15 cellular contexts compared by ENCODE assay signal in the genomic region with DNA sequence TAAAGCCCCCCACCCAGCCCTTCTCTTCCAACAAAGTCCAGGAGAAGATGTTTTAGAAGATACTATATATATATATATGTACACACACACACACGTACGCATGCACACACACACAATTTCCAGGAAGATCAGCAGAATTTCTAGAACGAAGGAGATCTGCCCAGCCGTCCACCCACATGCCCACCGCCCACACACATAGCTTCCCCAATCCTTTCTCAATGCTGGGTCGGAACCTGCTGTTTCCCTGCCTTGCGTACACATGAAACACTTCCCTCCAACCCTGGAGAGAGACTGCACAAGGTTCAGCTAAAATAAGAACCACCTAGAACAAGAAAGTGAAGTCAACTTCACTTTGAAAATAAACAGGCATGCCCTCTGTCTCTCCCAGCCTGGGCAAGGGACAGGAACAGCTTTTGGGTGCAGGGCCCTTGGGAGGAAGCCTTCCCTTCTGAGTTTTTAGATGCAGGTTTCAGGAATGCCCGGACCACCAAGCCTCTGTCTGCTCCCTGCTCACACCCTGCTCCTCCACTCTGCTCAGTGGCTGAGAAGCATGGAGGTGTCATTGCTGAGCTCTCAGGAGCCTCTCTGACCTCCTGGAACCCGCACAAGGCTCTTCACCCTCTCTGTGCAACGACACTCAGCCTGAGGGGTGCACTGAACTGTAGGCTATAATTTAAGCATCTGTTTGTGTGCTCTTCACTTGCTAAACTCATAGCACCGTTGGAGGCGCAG.
"Had no signal": no experiment of that assay in that cellular context is flagged by ENCODE, and none has a peak within 500 bp of the region (broad histone marks: within the 10 kb centered on the region; RNA-seq: fewer than 3 reads in every experiment).

No MANE protein-coding gene starts in this region.

- H3K4me3 ChIP-seq: left lung, thyroid gland, uterus had no signal

- H3K36me3 ChIP-seq: left lung, thyroid gland, uterus had no signal

- H3K9me3 ChIP-seq: left lung, thyroid gland, uterus had no signal

- H3K4me1 ChIP-seq: uterus had no signal

- DNase-seq: activated CD4-positive, alpha-beta T cell treated with anti-CD3 and anti-CD28 coated beads, Interleukin-2, amount 10 ng/mL, durations not matched to agents 7 days and 5 days; activated CD8-positive, alpha-beta memory T cell treated with anti-CD3 and anti-CD28 coated beads for 24 hours; activated naive CD8-positive, alpha-beta T cell treated with anti-CD3 and anti-CD28 coated beads, Interleukin-2, amount 10 ng/mL, durations not matched to agents 7 days and 5 days; cortex of kidney; effector memory CD4-positive, alpha-beta T cell; foreskin melanocyte; mesendoderm; nephron progenitor cell; T-helper 9 cell; thyroid gland; uterus had no signal

- H3K36me3 Mint-ChIP-seq: activated naive CD8-positive, alpha-beta T cell treated with anti-CD3 and anti-CD28 coated beads, Interleukin-2, amount 10 ng/mL, durations not matched to agents 7 days and 5 days; brain; stimulated activated effector memory CD8-positive, alpha-beta T cell treated with anti-CD3 and anti-CD28 coated beads, Interleukin-12 subunit alpha, Interleukin-12 subunit beta, amount 100 ng/mL, for 72 hours had no signal

- H3K9me3 Mint-ChIP-seq: activated CD4-positive, alpha-beta T cell treated with anti-CD3 and anti-CD28 coated beads, Interleukin-2, amount 10 ng/mL, durations not matched to agents 7 days and 5 days; activated naive CD8-positive, alpha-beta T cell treated with anti-CD3 and anti-CD28 coated beads, Interleukin-2, amount 10 ng/mL, durations not matched to agents 7 days and 5 days; brain; central memory CD8-positive, alpha-beta T cell; nephron progenitor cell; stimulated activated effector memory CD8-positive, alpha-beta T cell treated with anti-CD3 and anti-CD28 coated beads, Interleukin-12 subunit alpha, Interleukin-12 subunit beta, amount 100 ng/mL, for 72 hours had no signal

- ATAC-seq: left lung; stimulated activated effector memory CD8-positive, alpha-beta T cell treated with anti-CD3 and anti-CD28 coated beads, Interleukin-12 subunit alpha, Interleukin-12 subunit beta, amount 100 ng/mL, for 72 hours had no signal

- H3K4me3 Mint-ChIP-seq: activated CD4-positive, alpha-beta T cell treated with anti-CD3 and anti-CD28 coated beads, Interleukin-2, amount 10 ng/mL, durations not matched to agents 7 days and 5 days; activated naive CD8-positive, alpha-beta T cell treated with anti-CD3 and anti-CD28 coated beads, Interleukin-2, amount 10 ng/mL, durations not matched to agents 7 days and 5 days; brain; central memory CD8-positive, alpha-beta T cell; nephron progenitor cell; stimulated activated effector memory CD8-positive, alpha-beta T cell treated with anti-CD3 and anti-CD28 coated beads, Interleukin-12 subunit alpha, Interleukin-12 subunit beta, amount 100 ng/mL, for 72 hours had no signal

- H3K27me3 ChIP-seq: thyroid gland, uterus had no signal

- H3K27ac Mint-ChIP-seq: activated CD4-positive, alpha-beta T cell treated with anti-CD3 and anti-CD28 coated beads, Interleukin-2, amount 10 ng/mL, durations not matched to agents 7 days and 5 days; activated naive CD8-positive, alpha-beta T cell treated with anti-CD3 and anti-CD28 coated beads, Interleukin-2, amount 10 ng/mL, durations not matched to agents 7 days and 5 days; nephron progenitor cell; stimulated activated effector memory CD8-positive, alpha-beta T cell treated with anti-CD3 and anti-CD28 coated beads, Interleukin-12 subunit alpha, Interleukin-12 subunit beta, amount 100 ng/mL, for 72 hours had no signal

- H3K27ac ChIP-seq: left lung, uterus had no signal
